19 cellular contexts compared by ENCODE assay signal in the genomic region with DNA sequence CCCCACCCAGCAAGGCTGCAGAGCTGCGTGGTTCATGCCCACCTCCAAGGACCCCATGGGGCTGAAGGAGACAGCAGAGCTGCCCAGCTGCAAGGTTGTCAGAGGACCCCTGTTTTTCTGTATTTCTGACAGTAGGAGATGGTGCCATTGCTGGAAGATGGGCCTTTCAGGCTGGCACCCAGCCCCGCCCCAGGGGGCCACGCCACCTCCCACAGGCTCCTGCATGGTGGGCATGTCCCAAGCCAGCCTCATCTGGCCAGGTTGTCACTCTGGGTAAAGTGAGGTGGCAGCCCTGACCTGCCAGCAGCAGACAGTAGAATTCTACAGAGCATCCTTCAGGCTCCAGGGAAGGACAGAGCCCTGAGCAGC.
"Had no signal": no experiment of that assay in that cellular context is flagged by ENCODE, and none has a peak within 500 bp of the region (broad histone marks: within the 10 kb centered on the region; RNA-seq: fewer than 3 reads in every experiment).

No MANE protein-coding gene starts in this region.

- H3K27ac Mint-ChIP-seq: IgD-negative memory B cell had no signal

- H3K9me3 ChIP-seq: SK-N-SH had no signal

- H3K4me3 ChIP-seq: K562 had no signal

- H3K9ac ChIP-seq: KMS-11, SK-N-SH had no signal

- H3K27me3 Mint-ChIP-seq: IgD-negative memory B cell had no signal

- H3K27ac ChIP-seq: KMS-11, RWPE1 had no signal

- H3K4me1 Mint-ChIP-seq: IgD-negative memory B cell had no signal

- H3K9me3 Mint-ChIP-seq: IgD-negative memory B cell had no signal

- H3K4me2 ChIP-seq: KMS-11, SK-N-SH had no signal

- DNase-seq: MM.1S, NCI-H1092 treated with DMSO at 0.1 percent for 48 hours, NCI-H1436, NCI-H187, NCI-H2029, NCI-H2081 treated with DMSO at 0.1 percent for 48 hours, NCI-H2171, NCI-H226, NCI-H446, NCI-H510A, NCI-H524 treated with DMSO at 0.1 percent for 48 hours, NCI-H69, NCI-H774, SHP77 had no signal

- H3K4me3 Mint-ChIP-seq: IgD-negative memory B cell had no signal

- ATAC-seq: K562 had no signal
